Comparison of ENCODE assay signal across 20 cellular contexts in genomic region chr3:30766522-30766921, GRCh38.
DNase-seq lines count a peak whose midpoint lies in the region; ATAC-seq lines count a peak whose summit lies in the region.
"Had no signal": no experiment of that assay in that cellular context is flagged by ENCODE, and none has a peak within 500 bp of the region (broad histone marks: within the 10 kb centered on the region; RNA-seq: fewer than 3 reads in every experiment).

No MANE protein-coding gene starts in this region.

- H3K36me3 ChIP-seq in skeletal muscle tissue (ENCODE audit: control insufficient read depth in 3 of 3, insufficient read depth in 3 of 3, low read length in 3 of 3): no peaks in the 10 kb centered on the region

- DNase-seq in NCI-H524 (lab: John Stamatoyannopoulos, UW): peak; percentile 16 to 68
- no peak for DNase-seq in NCI-H524 treated with DMSO at 0.1 percent for 48 hours (lab: John Stamatoyannopoulos, UW)
- DNase-seq in NCI-H82 (lab: John Stamatoyannopoulos, UW): peak; percentile 86
- DNase-seq in myocyte (ENCODE audit: low read depth): peak; percentile 16
- DNase-seq: AML-193; Caco-2; CD4-positive, alpha-beta T cell; DMS153; DMS79; GDM1; GOT3; H7; HFFc6 had no signal

- ATAC-seq in HG03095 (IDR thresholded peaks at IDR 0.05; ENCODE audit: unreplicated experiment) (no peak), GM21526 (IDR thresholded peaks at IDR 0.05; ENCODE audit: low FRiP score, unreplicated experiment) (no peak)
- ATAC-seq: A549, HCT116 had no signal

- H3K4me3 ChIP-seq in skeletal muscle tissue (ENCODE audit: low read length in 3 of 3): no peak overlapping the region
- H3K4me3 ChIP-seq: A549 had no signal

- H3K9ac ChIP-seq in skeletal muscle tissue (ENCODE audit: low read depth in 1 of 3, low read length in 3 of 3): peak overlapping the region in 1 of 3 donors; percentile 2

- H3K9me3 ChIP-seq in skeletal muscle tissue (ENCODE audit: control insufficient read depth in 3 of 3, low read length in 3 of 3): no peaks in the 10 kb centered on the region
- H3K9me3 ChIP-seq: A549, Caco-2 had no signal

- peaks cover 7 to 18% (median 11%) of the 10 kb centered on the region in 3 donors for H3K4me1 ChIP-seq in skeletal muscle tissue (ENCODE audit: control insufficient read depth in 3 of 3, insufficient read depth in 3 of 3, low read length in 3 of 3)

- H3K27ac ChIP-seq in skeletal muscle tissue (ENCODE audit: low read depth, low read length): peak overlapping the region; percentile 17
- H3K27ac ChIP-seq: 22Rv1, A549, C4-2B had no signal

- no peaks in the 10 kb centered on the region for H3K27me3 ChIP-seq in skeletal muscle tissue (ENCODE audit: control insufficient read depth in 3 of 3, insufficient read depth in 3 of 3, low read length in 3 of 3)
